Comparison of ENCODE assay signal across 12 cellular contexts in the genomic region with DNA sequence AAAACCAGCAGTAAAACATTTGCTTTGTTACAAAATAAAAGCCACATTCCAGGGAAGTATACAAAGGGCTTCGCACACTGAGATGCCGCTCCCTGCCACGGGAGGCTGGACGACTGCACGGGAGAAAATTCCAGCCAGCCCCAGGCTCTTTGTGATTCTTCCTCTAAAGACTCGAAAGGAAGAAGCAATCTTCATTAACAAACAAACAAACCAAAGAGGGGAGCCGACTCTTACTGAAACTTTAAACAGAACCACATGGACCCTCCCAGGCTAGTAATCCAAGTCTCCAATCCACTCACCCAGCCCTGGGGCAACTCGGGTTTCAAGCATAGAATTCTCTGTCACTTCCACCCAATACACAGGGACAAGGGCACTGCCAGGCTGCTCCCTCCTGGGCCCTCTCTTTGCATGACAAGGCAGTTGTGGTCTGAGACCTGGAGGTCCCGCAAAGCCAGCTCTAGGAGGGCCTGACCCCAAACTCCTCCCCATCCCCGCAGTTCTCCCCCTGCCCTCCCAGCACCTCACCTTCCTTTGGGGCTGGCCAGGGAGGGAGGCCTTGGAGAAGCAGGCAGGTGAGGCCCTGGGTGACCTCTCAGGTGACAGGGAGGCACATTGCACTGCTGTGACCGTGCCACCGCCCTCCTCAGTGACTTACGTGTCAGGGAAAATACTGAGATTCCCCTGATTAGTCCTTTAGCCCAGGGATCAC. TPM values are rescaled to one million over a fixed set of nuclear protein-coding genes. Genes with fewer than 3 reads are reported as not detected.
A peak's percentile ranks its signal among the peaks of the same experiment; 100 is the strongest.
DNase-seq lines count a peak whose midpoint lies in the region; ATAC-seq and TF ChIP-seq lines count a peak whose summit lies in the region.
"Had no signal": no experiment of that assay in that cellular context is flagged by ENCODE, and none has a peak within 500 bp of the region (broad histone marks: within the 10 kb centered on the region; RNA-seq: fewer than 3 reads in every experiment).

No MANE protein-coding gene starts in this region.

- TF ChIP-seq CTCF in heart right ventricle (IDR thresholded peaks at IDR 0.05) (no peak), tibial artery (IDR thresholded peaks at IDR 0.05) (no peak)

- ATAC-seq in Right ventricle myocardium inferior, result no peak
- ATAC-seq in heart right ventricle, result no peak
- no peak for ATAC-seq in naive thymus-derived CD4-positive, alpha-beta T cell
- ATAC-seq: activated T-cell treated with anti-CD3 and anti-CD28 coated beads, Interleukin-2, amount 50 U/mL, for 4 hours had no signal

- H3K4me1 ChIP-seq in heart right ventricle (no peaks in the 10 kb centered on the region), tibial artery (no peaks in the 10 kb centered on the region)
- H3K4me1 ChIP-seq in naive thymus-derived CD4-positive, alpha-beta T cell (ENCODE audit: control insufficient read depth in 2 of 2, insufficient read depth in 2 of 2, low read length in 2 of 2), result no peaks in the 10 kb centered on the region
- H3K4me1 ChIP-seq: testis had no signal

- peaks cover 0 to 3% (median 0%) of the 10 kb centered on the region in 7 donors for H3K4me1 Mint-ChIP-seq in naive thymus-derived CD4-positive, alpha-beta T cell

- no peaks in the 10 kb centered on the region for H3K27me3 ChIP-seq in heart right ventricle
- no peaks in the 10 kb centered on the region for H3K27me3 ChIP-seq in tibial artery
- H3K27me3 ChIP-seq in naive thymus-derived CD4-positive, alpha-beta T cell (ENCODE audit: control insufficient read depth in 2 of 2, insufficient read depth in 2 of 2, low read length in 2 of 2), result no peaks in the 10 kb centered on the region
- H3K27me3 ChIP-seq: testis had no signal

- peaks cover 7 to 30% (median 13%) of the 10 kb centered on the region in 5 donors for H3K27me3 Mint-ChIP-seq in naive thymus-derived CD4-positive, alpha-beta T cell

- H3K4me3 Mint-ChIP-seq in naive thymus-derived CD4-positive, alpha-beta T cell, result no peak overlapping the region
- H3K4me3 Mint-ChIP-seq: activated T-cell treated with anti-CD3 and anti-CD28 coated beads, Interleukin-2, amount 50 U/mL, for 4 hours had no signal

- intact Hi-C loops in Right ventricle myocardium inferior (cut with DNase I) (no loop called here), heart right ventricle (cut with DNase I) (loop anchor here in 1 of 10 donors (5.0 kb wide), 1 partner anchor 39 kb away; no protein-coding TSS in a partner anchor), tibial artery (cut with DNase I; ENCODE audit: low total_unique reads) (no loop called here)
- intact Hi-C loops in naive thymus-derived CD4-positive, alpha-beta T cell (cut with micrococcal nuclease), result no loop called here

- H3K27ac Mint-ChIP-seq in naive thymus-derived CD4-positive, alpha-beta T cell, result peak overlapping the region in 1 of 9 donors; percentile 62

- H3K36me3 ChIP-seq in heart right ventricle (no peaks in the 10 kb centered on the region), tibial artery (no peaks in the 10 kb centered on the region)
- H3K36me3 ChIP-seq in naive thymus-derived CD4-positive, alpha-beta T cell (ENCODE audit: control insufficient read depth in 2 of 3, insufficient read depth in 3 of 3, low read length in 3 of 3), result no peaks in the 10 kb centered on the region
- H3K36me3 ChIP-seq: WERI-Rb-1 had no signal

- DNase-seq in Right ventricle myocardium inferior (ENCODE audit: missing footprints) (peak; percentile 33), heart right ventricle (no peak), brain pericyte (ENCODE audit: low read depth, low spot score) (peak; percentile 74), kidney tubule cell (ENCODE audit: low spot score) (peak; percentile 53), tibial artery (peak; percentile 18 to 50), NCI-H345 treated with DMSO at 0.1 percent for 48 hours (lab: John Stamatoyannopoulos, UW; ENCODE audit: unreplicated experiment) (no peak), AML-193 (lab: John Stamatoyannopoulos, UW) (no peak)
- DNase-seq in naive thymus-derived CD4-positive, alpha-beta T cell, result no peak
- DNase-seq: activated T-cell treated with anti-CD3 and anti-CD28 coated beads, Interleukin-2, amount 50 U/mL, for 4 hours; hippocampal formation; testis; WERI-Rb-1 had no signal

- CTCF ChIA-PET in naive thymus-derived CD4-positive, alpha-beta T cell (lab: Charles Lee), result no interaction called here

- peaks cover 0 to 12% (median 0%) of the 10 kb centered on the region in 11 donors for H3K9me3 ChIP-seq in heart right ventricle
- no peaks in the 10 kb centered on the region for H3K9me3 ChIP-seq in tibial artery
- H3K9me3 ChIP-seq in naive thymus-derived CD4-positive, alpha-beta T cell (ENCODE audit: control insufficient read depth in 2 of 3, low read length in 3 of 3), result no peaks in the 10 kb centered on the region
- H3K9me3 ChIP-seq: testis had no signal

- 77 to 78% methylated on average over 13 of the region's 13 CpGs for WGBS in heart right ventricle, 2 donors

- H3K27ac ChIP-seq in heart right ventricle (no peak overlapping the region), tibial artery (no peak overlapping the region)
- H3K27ac ChIP-seq in naive thymus-derived CD4-positive, alpha-beta T cell (ENCODE audit: low read depth, low read length), result no peak overlapping the region
- H3K27ac ChIP-seq: testis, WERI-Rb-1 had no signal

- H3K36me3 Mint-ChIP-seq in naive thymus-derived CD4-positive, alpha-beta T cell, result no peaks in the 10 kb centered on the region

- no peak overlapping the region for H3K4me3 ChIP-seq in heart right ventricle
- H3K4me3 ChIP-seq in tibial artery, result no peak overlapping the region
- H3K4me3 ChIP-seq in naive thymus-derived CD4-positive, alpha-beta T cell (ENCODE audit: low read length), result no peak overlapping the region
- H3K4me3 ChIP-seq: testis had no signal

- H3K9me3 Mint-ChIP-seq in naive thymus-derived CD4-positive, alpha-beta T cell, result peaks cover 0 to 10% (median 5%) of the 10 kb centered on the region in 11 donors

- POLR2A ChIA-PET in naive thymus-derived CD4-positive, alpha-beta T cell (lab: Charles Lee), result no interaction called here

RNA-seq across cellular contexts. Expression of a gene that starts 26.6 kb away (rescaled TPM):
- total RNA-seq in Right ventricle myocardium inferior (51.6 TPM), heart right ventricle (10 to 100 TPM; 33.7 to 87.1 (median 48.8) TPM)
- polyA plus RNA-seq in heart right ventricle, result 10 to 100 TPM; 63.1 to 70.6 TPM
- total RNA-seq in naive thymus-derived CD4-positive, alpha-beta T cell, result 10 to 100 TPM in 4 of 5 experiments, 1 to 10 TPM in 1; 9.0 to 89.8 (median 15.4) TPM
- polyA plus RNA-seq in naive thymus-derived CD4-positive, alpha-beta T cell, result 10 to 100 TPM in 1 of 2 donors, 1 to 10 TPM in 1; 7.0 to 15.5 TPM

Comparison
In these comparisons a context has a peak if more than half of its experiments do, and no peak if none do; other contexts are left out.
1. DNase-seq: peak in Right ventricle myocardium inferior (single experiment), brain pericyte (single experiment), kidney tubule cell (single experiment) and tibial artery (2 of 2); none in heart right ventricle (0 of 2), naive thymus-derived CD4-positive, alpha-beta T cell (0 of 9), NCI-H345 treated with DMSO at 0.1 percent for 48 hours (single experiment) and AML-193 (0 of 2).